In genomic region chr16:68737730-68738590, GRCh38 we compare ENCODE assay signal across 9 cellular contexts. TPM values are rescaled to one million over a fixed set of nuclear protein-coding genes. Genes with fewer than 3 reads are reported as not detected.
DNase-seq lines count a peak whose midpoint lies in the region; ATAC-seq and TF ChIP-seq lines count a peak whose summit lies in the region.
"Had no signal": no experiment of that assay in that cellular context is flagged by ENCODE, and none has a peak within 500 bp of the region (broad histone marks: within the 10 kb centered on the region; RNA-seq: fewer than 3 reads in every experiment).

No MANE protein-coding gene starts in this region.

- WGBS in iPS DF 6.9 (ENCODE audit: insufficient coverage, insufficient read length): no CpG with 5 or more reads among the region's 58 CpGs

- H3K27ac ChIP-seq in Peyer's patch (peak overlapping the region in 3 of 4 donors; percentile 89 to 90 (median 89)), iPS DF 6.9 (ENCODE audit: low read length) (no peak overlapping the region)

- peak; percentile 29 for ATAC-seq in sciatic nerve
- ATAC-seq in HG02938 (IDR thresholded peaks at IDR 0.05; ENCODE audit: unreplicated experiment): no peak
- no peak for ATAC-seq in HG03025 (IDR thresholded peaks at IDR 0.05; ENCODE audit: low FRiP score, unreplicated experiment)

- peaks cover 0 to 26% (median 8%) of the 10 kb centered on the region in 4 donors for H3K4me1 ChIP-seq in Peyer's patch
- H3K4me1 ChIP-seq in iPS DF 6.9 (ENCODE audit: control insufficient read depth, insufficient read depth, low read length): no peaks in the 10 kb centered on the region

- peak in 4 of 6 experiments; percentile 23 to 84 (median 66) for TF ChIP-seq CTCF in Peyer's patch (IDR thresholded peaks at IDR 0.05)

- H3K27me3 ChIP-seq in Peyer's patch: no peaks in the 10 kb centered on the region
- H3K27me3 ChIP-seq in iPS DF 6.9 (ENCODE audit: control insufficient read depth, insufficient read depth, low read length): no peaks in the 10 kb centered on the region

- peak overlapping the region; percentile 29 to 73 (median 58) for H3K4me3 ChIP-seq in Peyer's patch
- peak overlapping the region; percentile 93 for H3K4me3 ChIP-seq in iPS DF 6.9 (ENCODE audit: low read length)

- DNase-seq in NCI-H1436 (lab: John Stamatoyannopoulos, UW): peak; percentile 24
- DNase-seq in NCI-H1436 treated with DMSO at 0.1 percent for 48 hours (lab: John Stamatoyannopoulos, UW): no peak
- DNase-seq in Peyer's patch: peak in 2 of 3 donors; percentile 84 to 90
- no peak for DNase-seq in iPS DF 6.9 (ENCODE audit: low read depth, low spot score)
- DNase-seq in sciatic nerve (ENCODE audit: low spot score): no peak
- no peak for DNase-seq in NCI-H1694 treated with DMSO at 0.1 percent for 48 hours (lab: John Stamatoyannopoulos, UW)

- H3K9me3 ChIP-seq in Peyer's patch (peaks cover 0 to 7% (median 0%) of the 10 kb centered on the region in 4 donors), iPS DF 6.9 (ENCODE audit: control insufficient read depth, insufficient read depth, low read length) (no peaks in the 10 kb centered on the region)

- intact Hi-C loops in sciatic nerve (cut with DNase I): no loop called here

- peak in 1 of 2 donors; percentile 30 for TF ChIP-seq POLR2A in Peyer's patch (IDR thresholded peaks at IDR 0.05)

- H3K36me3 ChIP-seq in Peyer's patch (no peaks in the 10 kb centered on the region), iPS DF 6.9 (ENCODE audit: control insufficient read depth, insufficient read depth, low read length) (no peaks in the 10 kb centered on the region)

RNA-seq across cellular contexts. Expression of gene CDH1, which starts 0.9 kb away (rescaled TPM):
- total RNA-seq in Peyer's patch: 100 to 1,000 TPM in 3 of 4 donors, 10 to 100 TPM in 1; 56.9 to 612 (median 429) TPM
- total RNA-seq in sciatic nerve: 55.7 TPM
- total RNA-seq: H4 had no signal

Comparison
In these comparisons a context has a peak if more than half of its experiments do, and no peak if none do; other contexts are left out.
1. DNase-seq: peak in NCI-H1436 (single experiment) and Peyer's patch (2 of 3); none in NCI-H1436 treated with DMSO at 0.1 percent for 48 hours (single experiment), iPS DF 6.9 (single experiment), sciatic nerve (single experiment) and NCI-H1694 treated with DMSO at 0.1 percent for 48 hours (single experiment).